12 cellular contexts compared by ENCODE assay signal in the genomic region with DNA sequence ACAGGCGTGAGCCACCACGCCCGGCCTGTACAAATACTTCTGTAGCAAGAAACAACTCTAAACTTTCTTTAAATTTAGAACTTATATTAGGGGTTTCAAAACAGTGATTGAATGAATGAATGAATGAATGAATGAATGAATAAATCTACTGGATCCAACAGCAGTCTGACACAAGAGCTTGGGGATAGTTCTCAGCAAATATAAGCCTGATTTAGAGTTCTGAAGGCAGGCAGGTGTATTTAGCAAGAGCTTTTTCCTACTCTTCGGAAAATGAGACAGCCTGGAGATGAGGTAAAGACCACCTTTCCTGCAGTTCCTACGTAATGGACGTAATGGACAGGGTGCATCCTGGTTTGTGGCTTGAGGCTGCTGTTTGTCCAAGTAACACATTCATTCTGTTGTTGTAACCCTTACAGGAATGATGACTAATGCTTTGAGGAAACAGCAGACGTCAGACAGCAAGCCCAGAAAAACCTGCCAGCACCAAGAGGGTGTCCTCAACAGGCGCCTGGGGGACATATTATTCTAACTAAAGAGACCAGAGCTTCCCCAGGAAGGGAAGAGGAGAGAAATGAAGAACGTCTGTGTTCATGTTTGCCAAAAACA.
A peak's percentile ranks its signal among the peaks of the same experiment; 100 is the strongest.
DNase-seq lines count a peak whose midpoint lies in the region; TF ChIP-seq lines count a peak whose summit lies in the region.
"Had no signal": no experiment of that assay in that cellular context is flagged by ENCODE, and none has a peak within 500 bp of the region (broad histone marks: within the 10 kb centered on the region; RNA-seq: fewer than 3 reads in every experiment).

No MANE protein-coding gene starts in this region.

- peaks cover 35% of the 10 kb centered on the region for H3K4me1 ChIP-seq in mesodermal cell (ENCODE audit: control insufficient read depth, insufficient read depth, low read length, poor library complexity, severe bottlenecking)
- no peaks in the 10 kb centered on the region for H3K4me1 ChIP-seq in colonic mucosa

- H3K9me3 ChIP-seq in mesodermal cell (ENCODE audit: control insufficient read depth, low read length) (no peaks in the 10 kb centered on the region), colonic mucosa (no peaks in the 10 kb centered on the region)

- no peak overlapping the region for H3K4me3 ChIP-seq in mesodermal cell (ENCODE audit: extremely low read depth, insufficient read depth, low read length, poor library complexity, severe bottlenecking)
- no peak overlapping the region for H3K4me3 ChIP-seq in colonic mucosa

- no peaks in the 10 kb centered on the region for H3K27me3 ChIP-seq in colonic mucosa

- intact Hi-C loops in colonic mucosa (cut with DNase I): no loop called here

- H3K9ac ChIP-seq in colonic mucosa (ENCODE audit: low read depth in 2 of 2, low read length in 2 of 2): no peak overlapping the region

- peak overlapping the region; percentile 25 for H3K27ac ChIP-seq in cingulate gyrus (ENCODE audit: low read depth, low read length)
- peak overlapping the region; percentile 36 for H3K27ac ChIP-seq in mesodermal cell (ENCODE audit: low read depth, low read length, severe bottlenecking)
- H3K27ac ChIP-seq in colonic mucosa: no peak overlapping the region

- no peaks in the 10 kb centered on the region for H3K36me3 ChIP-seq in mesodermal cell (ENCODE audit: control insufficient read depth, insufficient read depth, low read length)
- no peaks in the 10 kb centered on the region for H3K36me3 ChIP-seq in colonic mucosa

- WGBS in mesodermal cell (ENCODE audit: insufficient coverage in 2 of 2), 2 experiments: 71 to 82% methylated on average over 3 to 5 of the region's 9 CpGs

- no peak for TF ChIP-seq POLR2A in erythroblast (IDR thresholded peaks at IDR 0.05; ENCODE audit: low read length)

- peak; percentile 47 for DNase-seq in COLO829 (ENCODE audit: low spot score)
- peak; percentile 68 for DNase-seq in NCI-H226
- DNase-seq in DMS79 (lab: John Stamatoyannopoulos, UW): no peak
- DNase-seq in activated naive CD4-positive, alpha-beta T cell treated with anti-CD3 and anti-CD28 coated beads, Interleukin-2, amount 50 U/mL, for 16 hours: no peak
- DNase-seq in colonic mucosa: no peak
- no peak for DNase-seq in erythroblast (lab: John Stamatoyannopoulos, UW)
- DNase-seq: DMS153; retina; Right ventricle myocardium superior; stimulated activated naive CD4-positive, alpha-beta T cell treated with Interleukin-2 at 50 U/mL for 16 hours had no signal

- TF ChIP-seq CTCF in colonic mucosa (IDR thresholded peaks at IDR 0.05): no peak

Comparison
In these comparisons a context has a peak if more than half of its experiments do, and no peak if none do; other contexts are left out.
1. DNase-seq: peak in COLO829 (single experiment) and NCI-H226 (single experiment); none in DMS79 (single experiment), activated naive CD4-positive, alpha-beta T cell treated with anti-CD3 and anti-CD28 coated beads, Interleukin-2, amount 50 U/mL, for 16 hours (single experiment), colonic mucosa (single experiment) and erythroblast (0 of 2).